24 cellular contexts compared by ENCODE assay signal in genomic region chrX:126339926-126340325, GRCh38.
"Had no signal": no experiment of that assay in that cellular context is flagged by ENCODE, and none has a peak within 500 bp of the region (broad histone marks: within the 10 kb centered on the region; RNA-seq: fewer than 3 reads in every experiment).

No MANE protein-coding gene starts in this region.

- H3K4me3 ChIP-seq: gastroesophageal sphincter, hepatocyte, ovary, right lobe of liver, testis had no signal

- H3K9me3 ChIP-seq: gastroesophageal sphincter, neutrophil, ovary, right lobe of liver, testis had no signal

- H3K4me1 Mint-ChIP-seq: activated CD4-positive, alpha-beta T cell treated with anti-CD3 and anti-CD28 coated beads for 36 hours; activated CD8-positive, alpha-beta memory T cell treated with anti-CD3 and anti-CD28 coated beads, Interleukin-2, amount 10 ng/mL, durations not matched to agents 7 days and 5 days; activated naive CD4-positive, alpha-beta T cell treated with anti-CD3 and anti-CD28 coated beads, Interleukin-2, amount 10 ng/mL, durations not matched to agents 7 days and 5 days; activated naive CD8-positive, alpha-beta T cell treated with anti-CD3 and anti-CD28 coated beads, Interleukin-2, amount 10 ng/mL, durations not matched to agents 7 days and 5 days; nephron progenitor cell had no signal

- H3K27me3 Mint-ChIP-seq: activated CD4-positive, alpha-beta T cell treated with anti-CD3 and anti-CD28 coated beads for 36 hours; activated CD8-positive, alpha-beta memory T cell treated with anti-CD3 and anti-CD28 coated beads, Interleukin-2, amount 10 ng/mL, durations not matched to agents 7 days and 5 days; activated naive CD4-positive, alpha-beta T cell treated with anti-CD3 and anti-CD28 coated beads, Interleukin-2, amount 10 ng/mL, durations not matched to agents 7 days and 5 days; activated naive CD8-positive, alpha-beta T cell treated with anti-CD3 and anti-CD28 coated beads, Interleukin-2, amount 10 ng/mL, durations not matched to agents 7 days and 5 days; progenitor cell of endocrine pancreas had no signal

- H3K36me3 ChIP-seq: gastroesophageal sphincter, neutrophil, ovary, right lobe of liver had no signal

- H3K4me2 ChIP-seq: hepatocyte had no signal

- H3K9me3 Mint-ChIP-seq: activated naive CD4-positive, alpha-beta T cell treated with anti-CD3 and anti-CD28 coated beads, Interleukin-2, amount 10 ng/mL, durations not matched to agents 7 days and 5 days; activated naive CD8-positive, alpha-beta T cell treated with anti-CD3 and anti-CD28 coated beads, Interleukin-2, amount 10 ng/mL, durations not matched to agents 7 days and 5 days had no signal

- H3K36me3 Mint-ChIP-seq: activated CD8-positive, alpha-beta memory T cell treated with anti-CD3 and anti-CD28 coated beads, Interleukin-2, amount 10 ng/mL, durations not matched to agents 7 days and 5 days; activated naive CD4-positive, alpha-beta T cell treated with anti-CD3 and anti-CD28 coated beads, Interleukin-2, amount 10 ng/mL, durations not matched to agents 7 days and 5 days; activated naive CD8-positive, alpha-beta T cell treated with anti-CD3 and anti-CD28 coated beads, Interleukin-2, amount 10 ng/mL, durations not matched to agents 7 days and 5 days had no signal

- H3K79me2 ChIP-seq: hepatocyte had no signal

- H3K4me3 Mint-ChIP-seq: activated CD4-positive, alpha-beta T cell treated with anti-CD3 and anti-CD28 coated beads for 36 hours; activated CD8-positive, alpha-beta memory T cell treated with anti-CD3 and anti-CD28 coated beads, Interleukin-2, amount 10 ng/mL, durations not matched to agents 7 days and 5 days; activated CD8-positive, alpha-beta T cell treated with anti-CD3 and anti-CD28 coated beads, Interleukin-2, amount 10 ng/mL, durations not matched to agents 7 days and 5 days; activated naive CD4-positive, alpha-beta T cell treated with anti-CD3 and anti-CD28 coated beads, Interleukin-2, amount 10 ng/mL, durations not matched to agents 7 days and 5 days; activated naive CD8-positive, alpha-beta T cell treated with anti-CD3 and anti-CD28 coated beads, Interleukin-2, amount 10 ng/mL, durations not matched to agents 7 days and 5 days; nephron progenitor cell had no signal

- FAIRE-seq: endothelial cell of umbilical vein, urothelium cell line had no signal

- H3K27ac ChIP-seq: gastroesophageal sphincter, hepatocyte, neutrophil, ovary, right lobe of liver, testis had no signal

- H3K4me1 ChIP-seq: gastroesophageal sphincter, right lobe of liver, testis had no signal

- H3K27ac Mint-ChIP-seq: activated CD4-positive, alpha-beta T cell treated with anti-CD3 and anti-CD28 coated beads for 36 hours; activated CD8-positive, alpha-beta memory T cell treated with anti-CD3 and anti-CD28 coated beads, Interleukin-2, amount 10 ng/mL, durations not matched to agents 7 days and 5 days; activated CD8-positive, alpha-beta T cell treated with anti-CD3 and anti-CD28 coated beads, Interleukin-2, amount 10 ng/mL, durations not matched to agents 7 days and 5 days; activated naive CD4-positive, alpha-beta T cell treated with anti-CD3 and anti-CD28 coated beads, Interleukin-2, amount 10 ng/mL, durations not matched to agents 7 days and 5 days; activated naive CD8-positive, alpha-beta T cell treated with anti-CD3 and anti-CD28 coated beads, Interleukin-2, amount 10 ng/mL, durations not matched to agents 7 days and 5 days; nephron progenitor cell; progenitor cell of endocrine pancreas had no signal

- DNase-seq: activated CD4-positive, alpha-beta T cell treated with anti-CD3 and anti-CD28 coated beads for 36 hours; activated CD4-positive, CD25-positive, alpha-beta regulatory T cell; activated CD8-positive, alpha-beta memory T cell treated with anti-CD3 and anti-CD28 coated beads, Interleukin-2, amount 10 ng/mL, durations not matched to agents 7 days and 5 days; activated CD8-positive, alpha-beta T cell treated with anti-CD3 and anti-CD28 coated beads, Interleukin-2, amount 10 ng/mL, durations not matched to agents 7 days and 5 days; activated effector memory CD4-positive, alpha-beta T cell treated with Interleukin-2 at 50 U/mL for 16 hours; activated naive CD4-positive, alpha-beta T cell treated with anti-CD3 and anti-CD28 coated beads, Interleukin-2, amount 10 ng/mL, durations not matched to agents 7 days and 5 days; activated naive CD8-positive, alpha-beta T cell treated with anti-CD3 and anti-CD28 coated beads, Interleukin-2, amount 10 ng/mL, durations not matched to agents 7 days and 5 days; activated T-cell treated with anti-CD3 and anti-CD28 coated beads for 4 hours; central memory CD4-positive, alpha-beta T cell; islet precursor cell; left cardiac atrium; mammary epithelial cell; nephron progenitor cell; ovary; right lobe of liver; stimulated activated CD4-positive, alpha-beta T cell treated with anti-CD3 and anti-CD28 coated beads, Interleukin-4, amount 100 ng/mL, for 1 hour; stimulated activated naive CD8-positive, alpha-beta T cell treated with anti-CD3 and anti-CD28 coated beads, Interleukin-15, Interleukin-2, amounts not matched to agents 100 U/mL and 50 U/mL, for 24 hours; testis had no signal

- H2AFZ ChIP-seq: hepatocyte had no signal

- H3K27me3 ChIP-seq: gastroesophageal sphincter, hepatocyte, neutrophil, ovary, right lobe of liver, testis had no signal
